In genomic region chrX:47193475-47194241, GRCh38 we compare ENCODE assay signal across 1 cellular context.
A peak's percentile ranks its signal among the peaks of the same experiment; 100 is the strongest.
TF ChIP-seq lines count a peak whose summit lies in the region.

TSS of gene UBA1 (plus strand) at chrX:47193829. CDS start at chrX:47198803, 4,974 bp downstream.

TF ChIP-seq in HepG2, 621 proteins besides CTCF, POLR2A, EP300 and RAD21 (continued from another document and continues in another):
- TF ChIP-seq HOXA5 (CRISPR knock-in tag; IDR thresholded peaks at IDR 0.05), result no peak
- TF ChIP-seq, protein P1, sequence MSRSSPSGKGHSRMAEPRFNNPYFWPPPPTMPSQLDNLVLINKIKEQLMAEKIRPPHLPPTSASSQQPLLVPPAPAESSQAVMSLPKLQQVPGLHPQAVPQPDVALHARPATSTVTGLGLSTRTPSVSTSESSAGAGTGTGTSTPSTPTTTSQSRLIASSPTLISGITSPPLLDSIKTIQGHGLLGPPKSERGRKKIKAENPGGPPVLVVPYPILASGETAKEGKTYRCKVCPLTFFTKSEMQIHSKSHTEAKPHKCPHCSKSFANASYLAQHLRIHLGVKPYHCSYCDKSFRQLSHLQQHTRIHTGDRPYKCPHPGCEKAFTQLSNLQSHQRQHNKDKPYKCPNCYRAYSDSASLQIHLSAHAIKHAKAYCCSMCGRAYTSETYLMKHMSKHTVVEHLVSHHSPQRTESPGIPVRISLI (CRISPR knock-in tag; IDR thresholded peaks at IDR 0.05; ENCODE audit: borderline replicate concordance), result peak; percentile 26; the same call in 1 of the 2 replicates
- 0 out of 2 replicates have a peak, but pooled peaks have one; percentile 42 for TF ChIP-seq SALL2 (CRISPR knock-in tag; IDR thresholded peaks at IDR 0.05)
- peak; percentile 61; the same call in 1 of the 2 replicates for TF ChIP-seq YEATS2 (CRISPR knock-in tag; IDR thresholded peaks at IDR 0.05; ENCODE audit: borderline replicate concordance)
- peak; percentile 73 for TF ChIP-seq PRDM10 (CRISPR knock-in tag; IDR thresholded peaks at IDR 0.05; ENCODE audit: low read depth)
- 0 out of 2 replicates have a peak, but pooled peaks have one; percentile 28 for TF ChIP-seq ZBTB10 (CRISPR knock-in tag; IDR thresholded peaks at IDR 0.05; ENCODE audit: borderline replicate concordance)
- no peak for TF ChIP-seq PHB2 (IDR thresholded peaks at IDR 0.05; ENCODE audit: partially characterized antibody)
- no peak for TF ChIP-seq ISL2 (CRISPR knock-in tag; IDR thresholded peaks at IDR 0.05)
- peak; percentile 51; the same call in 1 of the 2 replicates for TF ChIP-seq POGZ (CRISPR knock-in tag; IDR thresholded peaks at IDR 0.05)
- no peak for TF ChIP-seq CC2D1A (CRISPR knock-in tag; IDR thresholded peaks at IDR 0.05)
- 0 out of 2 replicates have a peak, but pooled peaks have one; percentile 21 for TF ChIP-seq NFRKB (IDR thresholded peaks at IDR 0.05)
- TF ChIP-seq TEAD3 (CRISPR knock-in tag; optimal IDR thresholded peaks at IDR 0.05; ENCODE audit: borderline replicate concordance), result peak; percentile 68
- no peak for TF ChIP-seq TGIF2 (CRISPR knock-in tag; IDR thresholded peaks at IDR 0.05)
- TF ChIP-seq JUN (CRISPR knock-in tag; IDR thresholded peaks at IDR 0.05), result no peak
- peak; percentile 75 for TF ChIP-seq HNF1B (CRISPR knock-in tag; IDR thresholded peaks at IDR 0.05)
- TF ChIP-seq STAG1 (CRISPR knock-in tag; IDR thresholded peaks at IDR 0.05), result peak; percentile 94
- TF ChIP-seq ZC3H13 (CRISPR knock-in tag; IDR thresholded peaks at IDR 0.05), result 0 out of 2 replicates have a peak, but pooled peaks have one; percentile 59
- TF ChIP-seq RFXAP (CRISPR knock-in tag; IDR thresholded peaks at IDR 0.05; ENCODE audit: borderline replicate concordance), result peak; percentile 22; the same call in 1 of the 2 replicates
- 0 out of 2 replicates have a peak, but pooled peaks have one; percentile 48 for TF ChIP-seq KLF6 (CRISPR knock-in tag; IDR thresholded peaks at IDR 0.05)
- TF ChIP-seq ZNF18 (CRISPR knock-in tag; IDR thresholded peaks at IDR 0.05; ENCODE audit: insufficient replicate concordance), result no peak
- 0 out of 2 replicates have a peak, but pooled peaks have one; percentile 11 for TF ChIP-seq GATAD2A (CRISPR knock-in tag; IDR thresholded peaks at IDR 0.05)
- peak; percentile 75; the same call in 1 of the 2 replicates for TF ChIP-seq KDM2A (CRISPR knock-in tag; IDR thresholded peaks at IDR 0.05; ENCODE audit: borderline replicate concordance, low read depth)
- TF ChIP-seq PITX1 (CRISPR knock-in tag; IDR thresholded peaks at IDR 0.05), result peak; percentile 59; the same call in 1 of the 2 replicates
- peak; percentile 86 for TF ChIP-seq SMC3 (IDR thresholded peaks at IDR 0.05; ENCODE audit: low read length)
- TF ChIP-seq PATZ1 (CRISPR knock-in tag; IDR thresholded peaks at IDR 0.05), result peak; percentile 34; the same call in 1 of the 2 replicates
- TF ChIP-seq ZFX (CRISPR knock-in tag; IDR thresholded peaks at IDR 0.05; ENCODE audit: low read depth), result peak; percentile 59
- TF ChIP-seq SAP130 (CRISPR knock-in tag; IDR thresholded peaks at IDR 0.05; ENCODE audit: low read depth), result peak; percentile 66; the same call in 1 of the 2 replicates
- peak; percentile 44 for TF ChIP-seq TAF15 (IDR thresholded peaks at IDR 0.05; ENCODE audit: low read depth, low read length, poor library complexity, severe bottlenecking)
- TF ChIP-seq KLF12 (CRISPR knock-in tag; IDR thresholded peaks at IDR 0.05; ENCODE audit: borderline replicate concordance), result 0 out of 2 replicates have a peak, but pooled peaks have one; percentile 7
- no peak for TF ChIP-seq BRD4 (CRISPR knock-in tag; IDR thresholded peaks at IDR 0.05)
- peak; percentile 54 for TF ChIP-seq RBM39 (IDR thresholded peaks at IDR 0.05; ENCODE audit: low read depth, low read length, poor library complexity, severe bottlenecking)
- peak; percentile 56 for TF ChIP-seq ZMYM4 (CRISPR knock-in tag; IDR thresholded peaks at IDR 0.05)
- TF ChIP-seq, protein P2, sequence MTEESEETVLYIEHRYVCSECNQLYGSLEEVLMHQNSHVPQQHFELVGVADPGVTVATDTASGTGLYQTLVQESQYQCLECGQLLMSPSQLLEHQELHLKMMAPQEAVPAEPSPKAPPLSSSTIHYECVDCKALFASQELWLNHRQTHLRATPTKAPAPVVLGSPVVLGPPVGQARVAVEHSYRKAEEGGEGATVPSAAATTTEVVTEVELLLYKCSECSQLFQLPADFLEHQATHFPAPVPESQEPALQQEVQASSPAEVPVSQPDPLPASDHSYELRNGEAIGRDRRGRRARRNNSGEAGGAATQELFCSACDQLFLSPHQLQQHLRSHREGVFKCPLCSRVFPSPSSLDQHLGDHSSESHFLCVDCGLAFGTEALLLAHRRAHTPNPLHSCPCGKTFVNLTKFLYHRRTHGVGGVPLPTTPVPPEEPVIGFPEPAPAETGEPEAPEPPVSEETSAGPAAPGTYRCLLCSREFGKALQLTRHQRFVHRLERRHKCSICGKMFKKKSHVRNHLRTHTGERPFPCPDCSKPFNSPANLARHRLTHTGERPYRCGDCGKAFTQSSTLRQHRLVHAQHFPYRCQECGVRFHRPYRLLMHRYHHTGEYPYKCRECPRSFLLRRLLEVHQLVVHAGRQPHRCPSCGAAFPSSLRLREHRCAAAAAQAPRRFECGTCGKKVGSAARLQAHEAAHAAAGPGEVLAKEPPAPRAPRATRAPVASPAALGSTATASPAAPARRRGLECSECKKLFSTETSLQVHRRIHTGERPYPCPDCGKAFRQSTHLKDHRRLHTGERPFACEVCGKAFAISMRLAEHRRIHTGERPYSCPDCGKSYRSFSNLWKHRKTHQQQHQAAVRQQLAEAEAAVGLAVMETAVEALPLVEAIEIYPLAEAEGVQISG (CRISPR knock-in tag; IDR thresholded peaks at IDR 0.05), result 0 out of 2 replicates have a peak, but pooled peaks have one; percentile 29
- peak; percentile 18; the same call in 1 of the 2 replicates for TF ChIP-seq KMT2B (CRISPR knock-in tag; IDR thresholded peaks at IDR 0.05)
- TF ChIP-seq, protein P3, sequence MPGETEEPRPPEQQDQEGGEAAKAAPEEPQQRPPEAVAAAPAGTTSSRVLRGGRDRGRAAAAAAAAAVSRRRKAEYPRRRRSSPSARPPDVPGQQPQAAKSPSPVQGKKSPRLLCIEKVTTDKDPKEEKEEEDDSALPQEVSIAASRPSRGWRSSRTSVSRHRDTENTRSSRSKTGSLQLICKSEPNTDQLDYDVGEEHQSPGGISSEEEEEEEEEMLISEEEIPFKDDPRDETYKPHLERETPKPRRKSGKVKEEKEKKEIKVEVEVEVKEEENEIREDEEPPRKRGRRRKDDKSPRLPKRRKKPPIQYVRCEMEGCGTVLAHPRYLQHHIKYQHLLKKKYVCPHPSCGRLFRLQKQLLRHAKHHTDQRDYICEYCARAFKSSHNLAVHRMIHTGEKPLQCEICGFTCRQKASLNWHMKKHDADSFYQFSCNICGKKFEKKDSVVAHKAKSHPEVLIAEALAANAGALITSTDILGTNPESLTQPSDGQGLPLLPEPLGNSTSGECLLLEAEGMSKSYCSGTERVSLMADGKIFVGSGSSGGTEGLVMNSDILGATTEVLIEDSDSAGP (CRISPR knock-in tag; IDR thresholded peaks at IDR 0.05; ENCODE audit: borderline replicate concordance), result peak; percentile 56; the same call in 1 of the 2 replicates
- 0 out of 2 replicates have a peak, but pooled peaks have one; percentile 26 for TF ChIP-seq ZNF768 (CRISPR knock-in tag; IDR thresholded peaks at IDR 0.05)
- TF ChIP-seq ZNF225 (CRISPR knock-in tag; IDR thresholded peaks at IDR 0.05), result no peak
- no peak for TF ChIP-seq HIVEP1 (CRISPR knock-in tag; IDR thresholded peaks at IDR 0.05)
